16 cellular contexts compared by ENCODE assay signal in genomic region chr2:19359456-19359855, GRCh38. TPM values are rescaled to one million over a fixed set of nuclear protein-coding genes. Genes with fewer than 3 reads are reported as not detected.
DNase-seq lines count a peak whose midpoint lies in the region; ATAC-seq and TF ChIP-seq lines count a peak whose summit lies in the region.
"Had no signal": no experiment of that assay in that cellular context is flagged by ENCODE, and none has a peak within 500 bp of the region (broad histone marks: within the 10 kb centered on the region; RNA-seq: fewer than 3 reads in every experiment).

No MANE protein-coding gene starts in this region.

- peaks cover 20 to 45% (median 27%) of the 10 kb centered on the region in 3 donors for H3K4me1 Mint-ChIP-seq in IgD-negative memory B cell
- H3K4me1 Mint-ChIP-seq in stimulated activated effector memory CD8-positive, alpha-beta T cell treated with anti-CD3 and anti-CD28 coated beads, Interleukin-12 subunit alpha, Interleukin-12 subunit beta, amount 100 ng/mL, for 72 hours = peaks cover 62% of the 10 kb centered on the region

- H3K27me3 Mint-ChIP-seq in IgD-negative memory B cell = peaks cover 77% of the 10 kb centered on the region

- H3K4me3 Mint-ChIP-seq in IgD-negative memory B cell = peak overlapping the region in 2 of 4 donors; percentile 39 to 88
- peak overlapping the region; percentile 65 for H3K4me3 Mint-ChIP-seq in stimulated activated effector memory CD8-positive, alpha-beta T cell treated with anti-CD3 and anti-CD28 coated beads, Interleukin-12 subunit alpha, Interleukin-12 subunit beta, amount 100 ng/mL, for 72 hours
- H3K4me3 Mint-ChIP-seq: T-helper 2 cell treated with Interferon-gamma antibody and Interleukin-4, amounts not matched to agents 5 μg/mL and 100 μg/mL, for 36 hours had no signal

- no peak for TF ChIP-seq CTCF in fibroblast of the aortic adventitia (IDR thresholded peaks at IDR 0.05; ENCODE audit: insufficient read depth, low read length)

- peak overlapping the region; percentile 83 for H3K4me3 ChIP-seq in fibroblast of the aortic adventitia (ENCODE audit: low read depth, low read length)

- ATAC-seq in stimulated activated effector memory CD8-positive, alpha-beta T cell treated with anti-CD3 and anti-CD28 coated beads, Interleukin-12 subunit alpha, Interleukin-12 subunit beta, amount 100 ng/mL, for 72 hours = no peak
- no peak for ATAC-seq in GM18873 (IDR thresholded peaks at IDR 0.05; ENCODE audit: low FRiP score, unreplicated experiment)
- ATAC-seq: left colon had no signal

- no peaks in the 10 kb centered on the region for H3K36me3 Mint-ChIP-seq in IgD-negative memory B cell
- peaks cover 12% of the 10 kb centered on the region for H3K36me3 Mint-ChIP-seq in stimulated activated effector memory CD8-positive, alpha-beta T cell treated with anti-CD3 and anti-CD28 coated beads, Interleukin-12 subunit alpha, Interleukin-12 subunit beta, amount 100 ng/mL, for 72 hours

- H3K9me3 Mint-ChIP-seq in IgD-negative memory B cell = peaks cover 0 to 9% (median 0%) of the 10 kb centered on the region in 3 donors
- no peaks in the 10 kb centered on the region for H3K9me3 Mint-ChIP-seq in stimulated activated effector memory CD8-positive, alpha-beta T cell treated with anti-CD3 and anti-CD28 coated beads, Interleukin-12 subunit alpha, Interleukin-12 subunit beta, amount 100 ng/mL, for 72 hours
- H3K9me3 Mint-ChIP-seq: T-helper 2 cell treated with Interferon-gamma antibody and Interleukin-4, amounts not matched to agents 5 μg/mL and 100 μg/mL, for 36 hours had no signal

- peak overlapping the region in 2 of 3 donors; percentile 40 to 57 for H3K27ac Mint-ChIP-seq in IgD-negative memory B cell
- no peak overlapping the region for H3K27ac Mint-ChIP-seq in stimulated activated effector memory CD8-positive, alpha-beta T cell treated with anti-CD3 and anti-CD28 coated beads, Interleukin-12 subunit alpha, Interleukin-12 subunit beta, amount 100 ng/mL, for 72 hours
- H3K27ac Mint-ChIP-seq: T-helper 2 cell treated with Interferon-gamma antibody and Interleukin-4, amounts not matched to agents 5 μg/mL and 100 μg/mL, for 36 hours had no signal

- DNase-seq in NCI-H82 (lab: John Stamatoyannopoulos, UW) = peak; percentile 12
- DNase-seq in NCI-H82 treated with DMSO at 0.1 percent for 48 hours (lab: John Stamatoyannopoulos, UW; ENCODE audit: unreplicated experiment) = no peak
- DNase-seq in fibroblast of the aortic adventitia (ENCODE audit: low read depth) = peak; percentile 16
- no peak for DNase-seq in stimulated activated effector memory CD8-positive, alpha-beta T cell treated with anti-CD3 and anti-CD28 coated beads, Interleukin-12 subunit alpha, Interleukin-12 subunit beta, amount 100 ng/mL, for 72 hours (ENCODE audit: low spot score in 2 of 2)
- no peak for DNase-seq in NCI-H69 (lab: John Stamatoyannopoulos, UW)
- no peak for DNase-seq in NCI-H2171 treated with DMSO at 0.1 percent for 48 hours (lab: John Stamatoyannopoulos, UW)
- DNase-seq: activated effector memory CD4-positive, alpha-beta T cell treated with Interleukin-2 at 50 U/mL for 16 hours; amniotic stem cell; effector memory CD4-positive, alpha-beta T cell; NCI-H1417 treated with DMSO at 0.1 percent for 48 hours; spleen; thyroid gland had no signal

RNA-seq across cellular contexts. Expression of gene OSR1, which starts 1.0 kb away (rescaled TPM):
- polyA plus RNA-seq in IgD-negative memory B cell = not detected
- 35.8 and 117 TPM in 2 replicates for total RNA-seq in fibroblast of the aortic adventitia (ENCODE audit: low replicate concordance)

Comparison
In these comparisons a context has a peak if more than half of its experiments do, and no peak if none do; other contexts are left out.
1. DNase-seq: peak in NCI-H82 (single experiment) and fibroblast of the aortic adventitia (single experiment); none in NCI-H82 treated with DMSO at 0.1 percent for 48 hours (single experiment), stimulated activated effector memory CD8-positive, alpha-beta T cell treated with anti-CD3 and anti-CD28 coated beads, Interleukin-12 subunit alpha, Interleukin-12 subunit beta, amount 100 ng/mL, for 72 hours (0 of 2), NCI-H69 (single experiment) and NCI-H2171 treated with DMSO at 0.1 percent for 48 hours (single experiment).